Comparison of ENCODE assay signal across 2 cellular contexts in the genomic region with DNA sequence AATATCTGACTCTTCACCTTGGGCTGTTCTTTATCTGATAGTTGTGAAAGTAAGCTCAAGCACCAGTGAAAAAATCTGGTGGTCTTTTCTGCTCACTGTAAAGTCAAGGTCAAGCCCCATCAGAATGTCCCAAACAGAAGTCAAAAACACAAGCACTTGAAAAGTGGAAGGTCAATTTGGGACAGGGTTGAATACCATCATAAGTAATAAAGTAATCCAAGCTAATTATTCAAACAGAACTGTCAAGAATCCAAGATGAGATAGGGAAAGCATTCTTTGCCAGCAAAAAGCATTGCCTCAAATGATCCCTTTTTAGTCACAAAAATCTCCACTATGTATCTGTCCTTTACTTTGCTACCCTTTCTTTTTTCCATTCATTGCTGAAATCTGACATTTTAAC.
TF ChIP-seq lines count a peak whose summit lies in the region.

No MANE protein-coding gene starts in this region.

TF ChIP-seq in liver, 16 proteins besides CTCF, POLR2A, EP300 and RAD21 (continued from another document):
- TF ChIP-seq NR2F2 (IDR thresholded peaks at IDR 0.05) = peak; percentile 57
- peak in 1 of 2 donors; percentile 34 for TF ChIP-seq RXRA (IDR thresholded peaks at IDR 0.05)
TF ChIP-seq in liver: peak in this region for 2.

TF ChIP-seq in HepG2, 621 proteins besides CTCF, POLR2A, EP300 and RAD21 (continued from another document):
- TF ChIP-seq, protein P1, sequence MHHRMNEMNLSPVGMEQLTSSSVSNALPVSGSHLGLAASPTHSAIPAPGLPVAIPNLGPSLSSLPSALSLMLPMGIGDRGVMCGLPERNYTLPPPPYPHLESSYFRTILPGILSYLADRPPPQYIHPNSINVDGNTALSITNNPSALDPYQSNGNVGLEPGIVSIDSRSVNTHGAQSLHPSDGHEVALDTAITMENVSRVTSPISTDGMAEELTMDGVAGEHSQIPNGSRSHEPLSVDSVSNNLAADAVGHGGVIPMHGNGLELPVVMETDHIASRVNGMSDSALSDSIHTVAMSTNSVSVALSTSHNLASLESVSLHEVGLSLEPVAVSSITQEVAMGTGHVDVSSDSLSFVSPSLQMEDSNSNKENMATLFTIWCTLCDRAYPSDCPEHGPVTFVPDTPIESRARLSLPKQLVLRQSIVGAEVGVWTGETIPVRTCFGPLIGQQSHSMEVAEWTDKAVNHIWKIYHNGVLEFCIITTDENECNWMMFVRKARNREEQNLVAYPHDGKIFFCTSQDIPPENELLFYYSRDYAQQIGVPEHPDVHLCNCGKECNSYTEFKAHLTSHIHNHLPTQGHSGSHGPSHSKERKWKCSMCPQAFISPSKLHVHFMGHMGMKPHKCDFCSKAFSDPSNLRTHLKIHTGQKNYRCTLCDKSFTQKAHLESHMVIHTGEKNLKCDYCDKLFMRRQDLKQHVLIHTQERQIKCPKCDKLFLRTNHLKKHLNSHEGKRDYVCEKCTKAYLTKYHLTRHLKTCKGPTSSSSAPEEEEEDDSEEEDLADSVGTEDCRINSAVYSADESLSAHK (CRISPR knock-in tag; IDR thresholded peaks at IDR 0.05; ENCODE audit: borderline replicate concordance) = no peak
- TF ChIP-seq ARID2 (CRISPR knock-in tag; IDR thresholded peaks at IDR 0.05; ENCODE audit: borderline replicate concordance) (no peak), ZNF616 (CRISPR knock-in tag; IDR thresholded peaks at IDR 0.05; ENCODE audit: low read depth) (no peak), ZNF17 (CRISPR knock-in tag; IDR thresholded peaks at IDR 0.05) (no peak)
- TF ChIP-seq, protein P2, sequence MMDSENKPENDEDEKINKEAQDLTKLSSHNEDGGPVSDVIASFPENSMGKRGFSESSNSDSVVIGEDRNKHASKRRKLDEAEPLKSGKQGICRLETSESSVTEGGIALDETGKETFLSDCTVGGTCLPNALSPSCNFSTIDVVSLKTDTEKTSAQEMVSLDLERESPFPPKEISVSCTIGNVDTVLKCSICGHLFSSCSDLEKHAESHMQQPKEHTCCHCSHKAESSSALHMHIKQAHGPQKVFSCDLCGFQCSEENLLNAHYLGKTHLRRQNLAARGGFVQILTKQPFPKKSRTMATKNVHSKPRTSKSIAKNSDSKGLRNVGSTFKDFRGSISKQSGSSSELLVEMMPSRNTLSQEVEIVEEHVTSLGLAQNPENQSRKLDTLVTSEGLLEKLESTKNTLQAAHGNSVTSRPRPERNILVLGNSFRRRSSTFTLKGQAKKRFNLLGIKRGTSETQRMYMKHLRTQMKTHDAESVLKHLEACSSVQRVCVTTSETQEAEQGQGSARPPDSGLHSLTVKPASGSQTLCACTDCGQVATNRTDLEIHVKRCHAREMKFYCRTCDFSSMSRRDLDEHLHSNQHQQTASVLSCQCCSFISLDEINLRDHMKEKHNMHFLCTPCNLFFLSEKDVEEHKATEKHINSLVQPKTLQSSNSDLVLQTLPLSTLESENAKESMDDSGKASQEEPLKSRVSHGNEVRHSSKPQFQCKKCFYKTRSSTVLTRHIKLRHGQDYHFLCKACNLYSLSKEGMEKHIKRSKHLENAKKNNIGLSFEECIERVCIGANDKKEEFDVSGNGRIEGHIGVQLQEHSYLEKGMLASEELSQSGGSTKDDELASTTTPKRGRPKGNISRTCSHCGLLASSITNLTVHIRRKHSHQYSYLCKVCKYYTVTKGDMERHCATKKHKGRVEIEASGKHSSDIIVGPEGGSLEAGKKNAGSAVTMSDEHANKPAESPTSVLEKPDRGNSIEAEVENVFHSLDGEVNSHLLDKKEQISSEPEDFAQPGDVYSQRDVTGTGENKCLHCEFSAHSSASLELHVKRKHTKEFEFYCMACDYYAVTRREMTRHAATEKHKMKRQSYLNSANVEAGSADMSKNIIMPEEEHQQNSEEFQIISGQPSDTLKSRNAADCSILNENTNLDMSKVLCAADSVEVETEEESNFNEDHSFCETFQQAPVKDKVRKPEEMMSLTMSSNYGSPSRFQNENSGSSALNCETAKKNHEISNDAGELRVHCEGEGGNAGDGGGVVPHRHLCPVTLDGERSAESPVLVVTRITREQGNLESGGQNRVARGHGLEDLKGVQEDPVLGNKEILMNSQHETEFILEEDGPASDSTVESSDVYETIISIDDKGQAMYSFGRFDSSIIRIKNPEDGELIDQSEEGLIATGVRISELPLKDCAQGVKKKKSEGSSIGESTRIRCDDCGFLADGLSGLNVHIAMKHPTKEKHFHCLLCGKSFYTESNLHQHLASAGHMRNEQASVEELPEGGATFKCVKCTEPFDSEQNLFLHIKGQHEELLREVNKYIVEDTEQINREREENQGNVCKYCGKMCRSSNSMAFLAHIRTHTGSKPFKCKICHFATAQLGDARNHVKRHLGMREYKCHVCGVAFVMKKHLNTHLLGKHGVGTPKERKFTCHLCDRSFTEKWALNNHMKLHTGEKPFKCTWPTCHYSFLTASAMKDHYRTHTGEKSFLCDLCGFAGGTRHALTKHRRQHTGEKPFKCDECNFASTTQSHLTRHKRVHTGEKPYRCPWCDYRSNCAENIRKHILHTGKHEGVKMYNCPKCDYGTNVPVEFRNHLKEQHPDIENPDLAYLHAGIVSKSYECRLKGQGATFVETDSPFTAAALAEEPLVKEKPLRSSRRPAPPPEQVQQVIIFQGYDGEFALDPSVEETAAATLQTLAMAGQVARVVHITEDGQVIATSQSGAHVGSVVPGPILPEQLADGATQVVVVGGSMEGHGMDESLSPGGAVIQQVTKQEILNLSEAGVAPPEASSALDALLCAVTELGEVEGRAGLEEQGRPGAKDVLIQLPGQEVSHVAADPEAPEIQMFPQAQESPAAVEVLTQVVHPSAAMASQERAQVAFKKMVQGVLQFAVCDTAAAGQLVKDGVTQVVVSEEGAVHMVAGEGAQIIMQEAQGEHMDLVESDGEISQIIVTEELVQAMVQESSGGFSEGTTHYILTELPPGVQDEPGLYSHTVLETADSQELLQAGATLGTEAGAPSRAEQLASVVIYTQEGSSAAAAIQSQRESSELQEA (CRISPR knock-in tag; IDR thresholded peaks at IDR 0.05; ENCODE audit: not compliant biosample characterization) = no peak
- TF ChIP-seq, protein P3, sequence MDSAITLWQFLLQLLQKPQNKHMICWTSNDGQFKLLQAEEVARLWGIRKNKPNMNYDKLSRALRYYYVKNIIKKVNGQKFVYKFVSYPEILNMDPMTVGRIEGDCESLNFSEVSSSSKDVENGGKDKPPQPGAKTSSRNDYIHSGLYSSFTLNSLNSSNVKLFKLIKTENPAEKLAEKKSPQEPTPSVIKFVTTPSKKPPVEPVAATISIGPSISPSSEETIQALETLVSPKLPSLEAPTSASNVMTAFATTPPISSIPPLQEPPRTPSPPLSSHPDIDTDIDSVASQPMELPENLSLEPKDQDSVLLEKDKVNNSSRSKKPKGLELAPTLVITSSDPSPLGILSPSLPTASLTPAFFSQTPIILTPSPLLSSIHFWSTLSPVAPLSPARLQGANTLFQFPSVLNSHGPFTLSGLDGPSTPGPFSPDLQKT (CRISPR knock-in tag; IDR thresholded peaks at IDR 0.05; ENCODE audit: borderline replicate concordance) = no peak
